8 cellular contexts compared by ENCODE assay signal in the genomic region with DNA sequence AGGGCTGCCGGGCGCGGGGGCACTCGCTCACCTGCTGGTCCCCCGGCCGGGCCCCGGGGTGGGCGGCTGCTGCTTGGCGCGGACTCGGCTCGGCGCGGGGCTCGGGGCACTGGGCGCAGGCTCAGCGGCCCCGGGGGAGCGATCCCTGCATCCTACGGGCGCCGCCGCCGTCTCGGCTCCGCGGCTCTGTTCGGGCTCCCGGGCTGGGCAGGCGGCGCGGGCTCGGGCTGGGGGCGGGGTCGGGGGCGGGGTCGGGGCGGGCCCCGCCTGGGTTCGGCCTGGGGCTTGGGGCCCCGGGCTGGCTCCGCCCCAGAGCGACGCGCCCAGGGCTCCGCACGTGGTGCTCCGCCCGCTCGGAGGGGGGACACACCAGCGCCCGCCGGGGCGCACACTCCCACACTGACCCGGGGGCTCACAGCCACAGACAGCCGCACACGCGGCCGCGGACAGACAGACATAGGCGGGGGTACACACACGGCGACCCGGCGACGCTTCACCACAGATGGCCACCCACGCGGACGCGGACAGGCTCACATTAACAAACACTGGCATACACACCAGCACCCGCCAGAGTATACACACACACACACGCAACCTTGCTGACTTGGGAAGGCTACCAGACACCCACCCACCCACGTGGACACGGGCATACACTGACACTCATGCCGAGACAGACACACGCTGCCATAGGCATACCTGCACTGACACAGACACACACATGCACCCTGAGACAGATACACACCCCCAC. TPM values are rescaled to one million over a fixed set of nuclear protein-coding genes. Genes with fewer than 3 reads are reported as not detected.
DNase-seq lines count a peak whose midpoint lies in the region; ATAC-seq and TF ChIP-seq lines count a peak whose summit lies in the region.

A gene (minus strand): TSS at position 188 of the 748 bp plus-strand sequence. CDS start 16,380 bp downstream, outside the sequence.

- no peak for TF ChIP-seq CTCF in fibroblast of villous mesenchyme (IDR thresholded peaks at IDR 0.05; ENCODE audit: insufficient read depth, low read depth, low read length)
- no peak for TF ChIP-seq CTCF in tibial artery (IDR thresholded peaks at IDR 0.05)

- peak within 1 kb of the TSS in 1 of 2 donors; percentile 24 for H3K27ac ChIP-seq in tibial artery

- peak; percentile 66 for ATAC-seq in GM19438 (IDR thresholded peaks at IDR 0.05; ENCODE audit: low read depth, unreplicated experiment)

- H3K4me1 ChIP-seq in neuron (ENCODE audit: insufficient read depth, low read length), result peaks cover 2% of the 10 kb centered on the region
- peaks cover 0 to 26% (median 18%) of the 10 kb centered on the region in 4 donors for H3K4me1 ChIP-seq in tibial artery

- H2AFZ ChIP-seq in neuron (ENCODE audit: low read depth, low read length), result peak within 1 kb of the TSS; percentile 58

- H3K36me3 ChIP-seq in neuron (ENCODE audit: insufficient read depth, low read length), result no peaks in the 10 kb centered on the region
- no peaks in the 10 kb centered on the region for H3K36me3 ChIP-seq in tibial artery

- H3K9me3 ChIP-seq in neuron (ENCODE audit: low read length) (peaks cover under 1% of the 10 kb centered on the region), tibial artery (no peaks in the 10 kb centered on the region)

- intact Hi-C loops in tibial artery (cut with DNase I; ENCODE audit: low total_unique reads), result loop anchor here (2.0 kb wide), 1 partner anchor 129 kb away; no protein-coding TSS in a partner anchor

- H3K4me3 ChIP-seq in fibroblast of villous mesenchyme (ENCODE audit: low read depth, low read length), result peak within 1 kb of the TSS; percentile 51
- H3K4me3 ChIP-seq in neuron (ENCODE audit: low read length), result peak within 1 kb of the TSS; percentile 30
- peak within 1 kb of the TSS; percentile 46 to 59 for H3K4me3 ChIP-seq in tibial artery

- DNase-seq in AG20443 (ENCODE audit: low spot score) (peak; percentile 83), NCI-H2171 (lab: John Stamatoyannopoulos, UW) (peak; percentile 7), fibroblast of villous mesenchyme (ENCODE audit: low read depth) (peak; percentile 10), tibial artery (peak in 1 of 2 donors; percentile 66), DMS153 treated with DMSO at 0.1 percent for 48 hours (lab: John Stamatoyannopoulos, UW; ENCODE audit: unreplicated experiment) (no peak)
- DNase-seq in activated T-cell treated with anti-CD3 and anti-CD28 coated beads, Interleukin-2, amount 50 U/mL, for 1 hour, result peak; percentile 66

- H3K27me3 ChIP-seq in neuron (ENCODE audit: insufficient read depth, low read length), result peaks cover 62% of the 10 kb centered on the region
- H3K27me3 ChIP-seq in tibial artery, result peaks cover 0 to 45% of the 10 kb centered on the region in 2 donors

RNA-seq across cellular contexts. Expression of the gene that starts here (rescaled TPM):
- 0.43 and 0.97 TPM in 2 replicates for total RNA-seq in fibroblast of villous mesenchyme

Comparison
In these comparisons a context has a peak if more than half of its experiments do, and no peak if none do; other contexts are left out.
1. Peak in DNase-seq and H3K4me3 ChIP-seq in fibroblast of villous mesenchyme; RNA of the gene not detected or under 1 TPM.